ENCODE assay signal across 10 cellular contexts in the genomic region with DNA sequence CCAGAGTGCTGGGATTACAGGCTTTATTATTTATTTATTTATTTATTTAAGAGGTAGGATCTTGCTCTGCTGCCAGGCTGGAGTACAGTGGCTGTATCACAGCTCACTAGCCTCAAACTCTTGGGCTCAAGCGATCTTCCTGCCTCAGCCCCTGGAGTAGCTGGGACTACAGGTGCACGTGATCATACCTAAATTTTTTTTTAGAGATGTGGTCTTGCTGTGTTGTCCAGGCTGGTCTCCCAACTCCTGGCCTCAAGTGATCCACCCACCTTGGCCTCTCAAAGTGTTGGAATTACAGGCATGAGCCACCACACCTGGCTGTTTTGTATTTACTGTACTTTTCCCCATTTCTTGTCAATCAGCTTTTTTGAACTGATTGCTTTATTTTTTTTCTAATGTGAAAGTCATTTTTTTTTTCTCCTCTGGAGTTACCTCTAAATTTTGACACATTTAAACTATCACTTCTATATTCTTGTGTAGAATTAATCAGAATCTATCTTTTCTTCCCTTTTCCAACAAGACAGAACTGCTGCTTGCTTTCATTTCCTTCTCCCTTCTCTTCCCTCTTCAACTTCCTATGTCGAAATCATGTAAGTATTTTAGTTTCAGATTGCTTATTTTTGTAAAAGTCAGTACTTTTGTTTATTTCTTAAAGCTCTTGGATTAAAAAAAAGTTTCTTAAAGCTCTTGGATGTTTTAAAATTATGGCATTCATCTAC. TPM values are rescaled to one million over a fixed set of nuclear protein-coding genes. Genes with fewer than 3 reads are reported as not detected.
DNase-seq lines count a peak whose midpoint lies in the region; ATAC-seq and TF ChIP-seq lines count a peak whose summit lies in the region.
"Had no signal": no experiment of that assay in that cellular context is flagged by ENCODE, and none has a peak within 500 bp of the region (broad histone marks: within the 10 kb centered on the region; RNA-seq: fewer than 3 reads in every experiment).

No MANE protein-coding gene starts in this region.

- H3K4me3 Mint-ChIP-seq in dendritic cell treated with granulocyte-macrophage colony-stimulating factor and Interleukin-4, amounts not matched to agents 40 ng/mL and 50 ng/mL, for 4 days, result peak overlapping the region; percentile 79
- no peak overlapping the region for H3K4me3 Mint-ChIP-seq in progenitor cell of endocrine pancreas (ENCODE audit: low read depth)

- H3K4me2 ChIP-seq in DOHH2 (ENCODE audit: low read length), result peak overlapping the region; percentile 52

- H3K27me3 Mint-ChIP-seq in dendritic cell treated with granulocyte-macrophage colony-stimulating factor and Interleukin-4, amounts not matched to agents 40 ng/mL and 50 ng/mL, for 4 days, result no peaks in the 10 kb centered on the region
- no peaks in the 10 kb centered on the region for H3K27me3 Mint-ChIP-seq in progenitor cell of endocrine pancreas

- H3K9me3 Mint-ChIP-seq in dendritic cell treated with granulocyte-macrophage colony-stimulating factor and Interleukin-4, amounts not matched to agents 40 ng/mL and 50 ng/mL, for 4 days, result no peaks in the 10 kb centered on the region
- H3K9me3 Mint-ChIP-seq in progenitor cell of endocrine pancreas (ENCODE audit: low read depth), result no peaks in the 10 kb centered on the region

- H3K27ac ChIP-seq in DOHH2 (ENCODE audit: low read depth, low read length) (peak overlapping the region; percentile 60), RWPE1 (peak overlapping the region; percentile 49)

- H3K36me3 Mint-ChIP-seq in dendritic cell treated with granulocyte-macrophage colony-stimulating factor and Interleukin-4, amounts not matched to agents 40 ng/mL and 50 ng/mL, for 4 days (ENCODE audit: low read depth), result peaks cover 45% of the 10 kb centered on the region
- no peaks in the 10 kb centered on the region for H3K36me3 Mint-ChIP-seq in progenitor cell of endocrine pancreas (ENCODE audit: insufficient read depth)

- peaks cover 47% of the 10 kb centered on the region for H3K36me3 ChIP-seq in DOHH2 (ENCODE audit: control insufficient read depth, low read length)

- POLR2A ChIA-PET in RWPE1 (lab: Yijun Ruan, JAX; ENCODE audit: low non-redundant PET), result no interaction called here

- DNase-seq in RWPE1 (ENCODE audit: low spot score) (no peak), progenitor cell of endocrine pancreas (ENCODE audit: low spot score, unreplicated experiment) (no peak), dermis blood vessel endothelial cell (no peak), ecto neural progenitor cell (ENCODE audit: low spot score) (no peak)
- DNase-seq: foreskin melanocyte, NCI-H69 had no signal

- peaks cover 55% of the 10 kb centered on the region for H4K20me1 ChIP-seq in DOHH2 (ENCODE audit: control insufficient read depth, insufficient read depth, low read depth, low read length)

- peak overlapping the region; percentile 82 for H3K27ac Mint-ChIP-seq in dendritic cell treated with granulocyte-macrophage colony-stimulating factor and Interleukin-4, amounts not matched to agents 40 ng/mL and 50 ng/mL, for 4 days
- H3K27ac Mint-ChIP-seq in progenitor cell of endocrine pancreas, result peak overlapping the region; percentile 34

- ATAC-seq in HG02623 (IDR thresholded peaks at IDR 0.05; ENCODE audit: unreplicated experiment), result no peak
- ATAC-seq in HG03196 (IDR thresholded peaks at IDR 0.05; ENCODE audit: unreplicated experiment), result no peak

- intact Hi-C loops in dendritic cell treated with granulocyte-macrophage colony-stimulating factor and Interleukin-4, amounts not matched to agents 40 ng/mL and 50 ng/mL, for 4 days (cut with micrococcal nuclease), result loop anchor here (2.0 kb wide), 1 partner anchor 24 kb away; no protein-coding TSS in a partner anchor

- CTCF ChIA-PET in RWPE1 (lab: Yijun Ruan, JAX), result interaction anchor here (0.6 to 0.8 kb wide), 2 partner anchors 21 to 1492 kb away, joined by 3 read pairs; no protein-coding TSS in a partner anchor

- no peaks in the 10 kb centered on the region for H3K9me2 ChIP-seq in DOHH2 (replicated peaks; ENCODE audit: control insufficient read depth, low read length)

- TF ChIP-seq CTCF in DOHH2 (IDR thresholded peaks at IDR 0.05; ENCODE audit: low read depth, low read length, poor library complexity, severe bottlenecking) (no peak), RWPE1 (conservative IDR thresholded peaks at IDR 0.05; ENCODE audit: low read depth) (no peak), progenitor cell of endocrine pancreas (IDR thresholded peaks at IDR 0.05; ENCODE audit: unreplicated experiment) (no peak)

- peaks cover 79% of the 10 kb centered on the region for H3K4me1 Mint-ChIP-seq in dendritic cell treated with granulocyte-macrophage colony-stimulating factor and Interleukin-4, amounts not matched to agents 40 ng/mL and 50 ng/mL, for 4 days (ENCODE audit: low read depth)
- H3K4me1 Mint-ChIP-seq in progenitor cell of endocrine pancreas (ENCODE audit: low read depth), result peaks cover 25% of the 10 kb centered on the region

- H3K4me3 ChIP-seq in DOHH2 (ENCODE audit: low read length), result peak overlapping the region; percentile 51

- H3K79me2 ChIP-seq in DOHH2 (ENCODE audit: control insufficient read depth, low read length), result peaks cover 100% of the 10 kb centered on the region

- no peaks in the 10 kb centered on the region for H3K27me3 ChIP-seq in DOHH2 (ENCODE audit: control insufficient read depth, low read length)

- H3K4me1 ChIP-seq in DOHH2 (ENCODE audit: control insufficient read depth, low read length), result peaks cover 80% of the 10 kb centered on the region

- H3F3A ChIP-seq in DOHH2 (ENCODE audit: control insufficient read depth, insufficient read depth), result peaks cover 13% of the 10 kb centered on the region

- no peaks in the 10 kb centered on the region for H3K9me3 ChIP-seq in DOHH2 (ENCODE audit: control insufficient read depth, insufficient read depth, low read length)

RNA-seq across cellular contexts. Expression of gene PANK2, which starts 12.0 kb away (rescaled TPM):
- total RNA-seq in progenitor cell of endocrine pancreas, result 53.8 and 57.6 TPM in 2 replicates
- 63.3 and 77.8 TPM in 2 replicates for total RNA-seq in dermis blood vessel endothelial cell

RNA-seq across cellular contexts. Expression of gene MAVS, which starts 54.6 kb away (rescaled TPM):
- 42.2 and 43.8 TPM in 2 replicates for total RNA-seq in progenitor cell of endocrine pancreas
- 21.4 and 35.7 TPM in 2 replicates for total RNA-seq in dermis blood vessel endothelial cell
